In genomic region chr17:66573078-66573477, GRCh38 we compare ENCODE assay signal across 20 cellular contexts.
"Had no signal": no experiment of that assay in that cellular context is flagged by ENCODE, and none has a peak within 500 bp of the region (broad histone marks: within the 10 kb centered on the region; RNA-seq: fewer than 3 reads in every experiment).

No MANE protein-coding gene starts in this region.

- H3K27me3 ChIP-seq: heart left ventricle, neutrophil, spleen had no signal

- DNase-seq: effector memory CD4-positive, alpha-beta T cell; heart left ventricle; hypothalamus; kidney glomerular epithelial cell; mammary epithelial cell; naive thymus-derived CD4-positive, alpha-beta T cell; psoas muscle; retina; spleen; stimulated activated CD4-positive, alpha-beta T cell treated with anti-CD3 and anti-CD28 coated beads, Interleukin-15, amount 100 ng/mL, for 24 hours; stimulated activated CD4-positive, alpha-beta T cell treated with anti-CD3 and anti-CD28 coated beads, Interleukin-1b, Interleukin-23, amount 100 ng/mL, for 48 hours; stimulated activated CD4-positive, alpha-beta T cell treated with anti-CD3 and anti-CD28 coated beads, Interleukin-4, amount 100 ng/mL, for 4 hours; stimulated activated naive CD4-positive, alpha-beta T cell treated with Interleukin-2 at 50 U/mL for 16 hours; trophoblast cell had no signal

- H3K36me3 ChIP-seq: heart left ventricle, neutrophil, spleen had no signal

- H3K4me1 ChIP-seq: heart left ventricle, psoas muscle had no signal

- H3K27ac ChIP-seq: heart left ventricle, neutrophil, psoas muscle, spleen had no signal

- H3K9me3 ChIP-seq: heart left ventricle, neutrophil, psoas muscle had no signal

- H3K4me3 Mint-ChIP-seq: naive thymus-derived CD4-positive, alpha-beta T cell had no signal

- ATAC-seq: esophagus mucosa; heart left ventricle; naive thymus-derived CD4-positive, alpha-beta T cell; psoas muscle; sciatic nerve had no signal

- H3K27me3 Mint-ChIP-seq: naive thymus-derived CD4-positive, alpha-beta T cell had no signal

- FAIRE-seq: endometrium, frontal cortex, islet of Langerhans had no signal

- H3K4me3 ChIP-seq: heart left ventricle, psoas muscle, spleen had no signal
